2 cellular contexts compared by ENCODE assay signal in the genomic region with DNA sequence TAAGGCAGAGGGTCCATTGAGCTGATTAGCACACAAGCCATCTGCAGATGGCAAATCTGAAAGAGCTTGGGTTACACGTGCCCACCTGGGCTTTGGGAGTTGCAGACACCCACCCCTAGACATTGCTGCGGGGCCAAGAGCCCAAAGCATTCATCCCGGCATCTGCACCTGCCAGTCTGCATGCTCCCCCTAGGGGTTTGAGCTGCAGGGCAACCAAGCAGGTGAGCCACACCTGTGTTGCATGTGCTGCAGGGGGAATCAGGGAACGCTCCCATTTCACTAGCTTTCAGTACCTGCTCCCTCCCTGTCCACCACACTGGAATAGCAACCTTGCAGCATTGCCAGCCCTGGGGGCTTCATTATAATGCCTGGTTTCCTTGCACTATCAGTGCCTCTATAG.
TF ChIP-seq lines count a peak whose summit lies in the region.

No MANE protein-coding gene starts in this region.

TF ChIP-seq in HepG2, 621 proteins besides CTCF, POLR2A, EP300 and RAD21 (continued from another document):
- TF ChIP-seq, protein P1, sequence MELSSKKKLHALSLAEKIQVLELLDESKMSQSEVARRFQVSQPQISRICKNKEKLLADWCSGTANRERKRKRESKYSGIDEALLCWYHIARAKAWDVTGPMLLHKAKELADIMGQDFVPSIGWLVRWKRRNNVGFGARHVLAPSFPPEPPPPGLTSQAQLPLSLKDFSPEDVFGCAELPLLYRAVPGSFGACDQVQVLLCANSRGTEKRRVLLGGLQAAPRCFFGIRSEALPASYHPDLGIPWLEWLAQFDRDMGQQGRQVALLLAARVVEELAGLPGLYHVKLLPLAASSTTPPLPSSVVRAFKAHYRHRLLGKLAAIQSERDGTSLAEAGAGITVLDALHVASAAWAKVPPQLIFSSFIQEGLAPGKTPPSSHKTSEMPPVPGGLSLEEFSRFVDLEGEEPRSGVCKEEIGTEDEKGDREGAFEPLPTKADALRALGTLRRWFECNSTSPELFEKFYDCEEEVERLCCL (CRISPR knock-in tag; IDR thresholded peaks at IDR 0.05; ENCODE audit: borderline replicate concordance) = no peak
- no peak for TF ChIP-seq PAF1 (CRISPR knock-in tag; IDR thresholded peaks at IDR 0.05)
- no peak for TF ChIP-seq HOXD1 (CRISPR knock-in tag; IDR thresholded peaks at IDR 0.05)
- TF ChIP-seq GTF2F1 (IDR thresholded peaks at IDR 0.05; ENCODE audit: low read length) = no peak
- TF ChIP-seq, protein P2, sequence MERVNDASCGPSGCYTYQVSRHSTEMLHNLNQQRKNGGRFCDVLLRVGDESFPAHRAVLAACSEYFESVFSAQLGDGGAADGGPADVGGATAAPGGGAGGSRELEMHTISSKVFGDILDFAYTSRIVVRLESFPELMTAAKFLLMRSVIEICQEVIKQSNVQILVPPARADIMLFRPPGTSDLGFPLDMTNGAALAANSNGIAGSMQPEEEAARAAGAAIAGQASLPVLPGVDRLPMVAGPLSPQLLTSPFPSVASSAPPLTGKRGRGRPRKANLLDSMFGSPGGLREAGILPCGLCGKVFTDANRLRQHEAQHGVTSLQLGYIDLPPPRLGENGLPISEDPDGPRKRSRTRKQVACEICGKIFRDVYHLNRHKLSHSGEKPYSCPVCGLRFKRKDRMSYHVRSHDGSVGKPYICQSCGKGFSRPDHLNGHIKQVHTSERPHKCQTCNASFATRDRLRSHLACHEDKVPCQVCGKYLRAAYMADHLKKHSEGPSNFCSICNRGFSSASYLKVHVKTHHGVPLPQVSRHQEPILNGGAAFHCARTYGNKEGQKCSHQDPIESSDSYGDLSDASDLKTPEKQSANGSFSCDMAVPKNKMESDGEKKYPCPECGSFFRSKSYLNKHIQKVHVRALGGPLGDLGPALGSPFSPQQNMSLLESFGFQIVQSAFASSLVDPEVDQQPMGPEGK (CRISPR knock-in tag; IDR thresholded peaks at IDR 0.05) = no peak
- TF ChIP-seq ZNF33A (CRISPR knock-in tag; IDR thresholded peaks at IDR 0.05; ENCODE audit: borderline replicate concordance) = no peak
- no peak for TF ChIP-seq ZNF563 (CRISPR knock-in tag; IDR thresholded peaks at IDR 0.05)
- TF ChIP-seq, protein P3, sequence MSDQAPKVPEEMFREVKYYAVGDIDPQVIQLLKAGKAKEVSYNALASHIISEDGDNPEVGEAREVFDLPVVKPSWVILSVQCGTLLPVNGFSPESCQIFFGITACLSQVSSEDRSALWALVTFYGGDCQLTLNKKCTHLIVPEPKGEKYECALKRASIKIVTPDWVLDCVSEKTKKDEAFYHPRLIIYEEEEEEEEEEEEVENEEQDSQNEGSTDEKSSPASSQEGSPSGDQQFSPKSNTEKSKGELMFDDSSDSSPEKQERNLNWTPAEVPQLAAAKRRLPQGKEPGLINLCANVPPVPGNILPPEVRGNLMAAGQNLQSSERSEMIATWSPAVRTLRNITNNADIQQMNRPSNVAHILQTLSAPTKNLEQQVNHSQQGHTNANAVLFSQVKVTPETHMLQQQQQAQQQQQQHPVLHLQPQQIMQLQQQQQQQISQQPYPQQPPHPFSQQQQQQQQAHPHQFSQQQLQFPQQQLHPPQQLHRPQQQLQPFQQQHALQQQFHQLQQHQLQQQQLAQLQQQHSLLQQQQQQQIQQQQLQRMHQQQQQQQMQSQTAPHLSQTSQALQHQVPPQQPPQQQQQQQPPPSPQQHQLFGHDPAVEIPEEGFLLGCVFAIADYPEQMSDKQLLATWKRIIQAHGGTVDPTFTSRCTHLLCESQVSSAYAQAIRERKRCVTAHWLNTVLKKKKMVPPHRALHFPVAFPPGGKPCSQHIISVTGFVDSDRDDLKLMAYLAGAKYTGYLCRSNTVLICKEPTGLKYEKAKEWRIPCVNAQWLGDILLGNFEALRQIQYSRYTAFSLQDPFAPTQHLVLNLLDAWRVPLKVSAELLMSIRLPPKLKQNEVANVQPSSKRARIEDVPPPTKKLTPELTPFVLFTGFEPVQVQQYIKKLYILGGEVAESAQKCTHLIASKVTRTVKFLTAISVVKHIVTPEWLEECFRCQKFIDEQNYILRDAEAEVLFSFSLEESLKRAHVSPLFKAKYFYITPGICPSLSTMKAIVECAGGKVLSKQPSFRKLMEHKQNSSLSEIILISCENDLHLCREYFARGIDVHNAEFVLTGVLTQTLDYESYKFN (CRISPR knock-in tag; conservative IDR thresholded peaks at IDR 0.05) = no peak
- TF ChIP-seq SMC3 (IDR thresholded peaks at IDR 0.05; ENCODE audit: low read length) = no peak
- no peak for TF ChIP-seq TBX3 (IDR thresholded peaks at IDR 0.05; ENCODE audit: borderline replicate concordance)
- TF ChIP-seq RARA (CRISPR knock-in tag; IDR thresholded peaks at IDR 0.05) = no peak
- no peak for TF ChIP-seq XRCC5 (optimal IDR thresholded peaks at IDR 0.05; ENCODE audit: low read length)
- TF ChIP-seq ZNF382 (CRISPR knock-in tag; IDR thresholded peaks at IDR 0.05; ENCODE audit: borderline replicate concordance) = no peak
- TF ChIP-seq KDM1A (CRISPR knock-in tag; IDR thresholded peaks at IDR 0.05) = no peak

TF ChIP-seq in WTC11, 78 proteins besides CTCF, POLR2A, EP300 and RAD21 (continues in another document):
- TF ChIP-seq, protein P4, sequence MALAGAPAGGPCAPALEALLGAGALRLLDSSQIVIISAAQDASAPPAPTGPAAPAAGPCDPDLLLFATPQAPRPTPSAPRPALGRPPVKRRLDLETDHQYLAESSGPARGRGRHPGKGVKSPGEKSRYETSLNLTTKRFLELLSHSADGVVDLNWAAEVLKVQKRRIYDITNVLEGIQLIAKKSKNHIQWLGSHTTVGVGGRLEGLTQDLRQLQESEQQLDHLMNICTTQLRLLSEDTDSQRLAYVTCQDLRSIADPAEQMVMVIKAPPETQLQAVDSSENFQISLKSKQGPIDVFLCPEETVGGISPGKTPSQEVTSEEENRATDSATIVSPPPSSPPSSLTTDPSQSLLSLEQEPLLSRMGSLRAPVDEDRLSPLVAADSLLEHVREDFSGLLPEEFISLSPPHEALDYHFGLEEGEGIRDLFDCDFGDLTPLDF (CRISPR knock-in tag; IDR thresholded peaks at IDR 0.05) = no peak
- TF ChIP-seq NR3C1 (CRISPR knock-in tag; conservative IDR thresholded peaks at IDR 0.05; ENCODE audit: low read depth) = no peak
- TF ChIP-seq SMAD3 (CRISPR knock-in tag; IDR thresholded peaks at IDR 0.05; ENCODE audit: borderline replicate concordance) = no peak
- 0 out of 2 replicates have a peak, but pooled peaks have one; percentile 28 for TF ChIP-seq MYBL2 (CRISPR knock-in tag; IDR thresholded peaks at IDR 0.05)
- TF ChIP-seq, protein P5, sequence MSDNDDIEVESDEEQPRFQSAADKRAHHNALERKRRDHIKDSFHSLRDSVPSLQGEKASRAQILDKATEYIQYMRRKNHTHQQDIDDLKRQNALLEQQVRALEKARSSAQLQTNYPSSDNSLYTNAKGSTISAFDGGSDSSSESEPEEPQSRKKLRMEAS (CRISPR knock-in tag; IDR thresholded peaks at IDR 0.05) = peak; percentile 55; the same call in 1 of the 2 replicates
- no peak for TF ChIP-seq CBFB (CRISPR knock-in tag; IDR thresholded peaks at IDR 0.05; ENCODE audit: low read depth)
- TF ChIP-seq TEAD1 (CRISPR knock-in tag; IDR thresholded peaks at IDR 0.05) = 0 out of 2 replicates have a peak, but pooled peaks have one; percentile 16
- TF ChIP-seq, protein P6, sequence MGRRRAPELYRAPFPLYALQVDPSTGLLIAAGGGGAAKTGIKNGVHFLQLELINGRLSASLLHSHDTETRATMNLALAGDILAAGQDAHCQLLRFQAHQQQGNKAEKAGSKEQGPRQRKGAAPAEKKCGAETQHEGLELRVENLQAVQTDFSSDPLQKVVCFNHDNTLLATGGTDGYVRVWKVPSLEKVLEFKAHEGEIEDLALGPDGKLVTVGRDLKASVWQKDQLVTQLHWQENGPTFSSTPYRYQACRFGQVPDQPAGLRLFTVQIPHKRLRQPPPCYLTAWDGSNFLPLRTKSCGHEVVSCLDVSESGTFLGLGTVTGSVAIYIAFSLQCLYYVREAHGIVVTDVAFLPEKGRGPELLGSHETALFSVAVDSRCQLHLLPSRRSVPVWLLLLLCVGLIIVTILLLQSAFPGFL (CRISPR knock-in tag; IDR thresholded peaks at IDR 0.05; ENCODE audit: borderline replicate concordance) = no peak
- TF ChIP-seq, protein P7, sequence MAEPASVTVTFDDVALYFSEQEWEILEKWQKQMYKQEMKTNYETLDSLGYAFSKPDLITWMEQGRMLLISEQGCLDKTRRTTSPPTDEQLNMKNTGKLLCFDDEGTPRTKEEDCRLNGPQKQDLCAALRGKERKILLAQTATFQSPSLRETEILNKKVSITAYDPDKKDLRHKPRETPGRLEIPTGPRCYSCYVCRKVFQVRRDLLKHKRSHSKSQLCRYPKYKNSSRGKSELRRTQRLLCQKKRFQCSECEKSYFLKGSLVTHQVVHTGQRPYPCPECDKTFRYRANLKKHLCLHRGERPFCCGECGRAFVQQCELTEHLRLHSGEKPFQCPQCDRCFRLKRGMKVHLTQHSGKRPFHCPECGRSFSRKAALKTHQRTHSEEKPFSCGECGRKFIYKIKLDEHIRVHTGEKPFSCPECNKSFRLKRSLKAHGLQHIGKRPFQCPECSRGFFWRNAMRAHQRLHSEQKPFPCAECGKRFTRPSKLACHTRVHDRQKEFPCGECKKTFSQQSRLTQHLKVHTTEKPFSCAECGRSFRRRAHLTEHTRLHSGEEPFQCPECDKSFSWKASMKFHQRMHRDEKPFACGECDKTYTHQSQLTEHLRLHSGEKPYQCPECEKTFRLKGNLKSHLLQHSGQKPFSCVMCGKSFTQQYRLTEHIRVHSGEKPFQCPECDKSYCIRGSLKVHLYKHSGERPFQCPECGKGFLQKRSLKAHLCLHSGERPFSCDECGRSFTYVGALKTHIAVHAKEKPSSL (CRISPR knock-in tag; conservative IDR thresholded peaks at IDR 0.05) = no peak
- no peak; the same call in 1 of the 2 replicates for TF ChIP-seq SP1 (CRISPR knock-in tag; conservative IDR thresholded peaks at IDR 0.05)
- no peak for TF ChIP-seq ZNF263 (CRISPR knock-in tag; IDR thresholded peaks at IDR 0.05; ENCODE audit: low read depth)
- TF ChIP-seq, protein P8, sequence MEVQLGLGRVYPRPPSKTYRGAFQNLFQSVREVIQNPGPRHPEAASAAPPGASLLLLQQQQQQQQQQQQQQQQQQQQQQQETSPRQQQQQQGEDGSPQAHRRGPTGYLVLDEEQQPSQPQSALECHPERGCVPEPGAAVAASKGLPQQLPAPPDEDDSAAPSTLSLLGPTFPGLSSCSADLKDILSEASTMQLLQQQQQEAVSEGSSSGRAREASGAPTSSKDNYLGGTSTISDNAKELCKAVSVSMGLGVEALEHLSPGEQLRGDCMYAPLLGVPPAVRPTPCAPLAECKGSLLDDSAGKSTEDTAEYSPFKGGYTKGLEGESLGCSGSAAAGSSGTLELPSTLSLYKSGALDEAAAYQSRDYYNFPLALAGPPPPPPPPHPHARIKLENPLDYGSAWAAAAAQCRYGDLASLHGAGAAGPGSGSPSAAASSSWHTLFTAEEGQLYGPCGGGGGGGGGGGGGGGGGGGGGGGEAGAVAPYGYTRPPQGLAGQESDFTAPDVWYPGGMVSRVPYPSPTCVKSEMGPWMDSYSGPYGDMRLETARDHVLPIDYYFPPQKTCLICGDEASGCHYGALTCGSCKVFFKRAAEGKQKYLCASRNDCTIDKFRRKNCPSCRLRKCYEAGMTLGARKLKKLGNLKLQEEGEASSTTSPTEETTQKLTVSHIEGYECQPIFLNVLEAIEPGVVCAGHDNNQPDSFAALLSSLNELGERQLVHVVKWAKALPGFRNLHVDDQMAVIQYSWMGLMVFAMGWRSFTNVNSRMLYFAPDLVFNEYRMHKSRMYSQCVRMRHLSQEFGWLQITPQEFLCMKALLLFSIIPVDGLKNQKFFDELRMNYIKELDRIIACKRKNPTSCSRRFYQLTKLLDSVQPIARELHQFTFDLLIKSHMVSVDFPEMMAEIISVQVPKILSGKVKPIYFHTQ (CRISPR knock-in tag; IDR thresholded peaks at IDR 0.05) = no peak
- TF ChIP-seq, protein P9, sequence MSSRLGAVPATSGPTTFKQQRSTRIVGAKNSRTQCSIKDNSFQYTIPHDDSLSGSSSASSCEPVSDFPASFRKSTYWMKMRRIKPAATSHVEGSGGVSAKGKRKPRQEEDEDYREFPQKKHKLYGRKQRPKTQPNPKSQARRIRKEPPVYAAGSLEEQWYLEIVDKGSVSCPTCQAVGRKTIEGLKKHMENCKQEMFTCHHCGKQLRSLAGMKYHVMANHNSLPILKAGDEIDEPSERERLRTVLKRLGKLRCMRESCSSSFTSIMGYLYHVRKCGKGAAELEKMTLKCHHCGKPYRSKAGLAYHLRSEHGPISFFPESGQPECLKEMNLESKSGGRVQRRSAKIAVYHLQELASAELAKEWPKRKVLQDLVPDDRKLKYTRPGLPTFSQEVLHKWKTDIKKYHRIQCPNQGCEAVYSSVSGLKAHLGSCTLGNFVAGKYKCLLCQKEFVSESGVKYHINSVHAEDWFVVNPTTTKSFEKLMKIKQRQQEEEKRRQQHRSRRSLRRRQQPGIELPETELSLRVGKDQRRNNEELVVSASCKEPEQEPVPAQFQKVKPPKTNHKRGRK (CRISPR knock-in tag; IDR thresholded peaks at IDR 0.05; ENCODE audit: borderline replicate concordance) = no peak
- no peak for TF ChIP-seq ZNF423 (CRISPR knock-in tag; IDR thresholded peaks at IDR 0.05)
- TF ChIP-seq, protein P10, sequence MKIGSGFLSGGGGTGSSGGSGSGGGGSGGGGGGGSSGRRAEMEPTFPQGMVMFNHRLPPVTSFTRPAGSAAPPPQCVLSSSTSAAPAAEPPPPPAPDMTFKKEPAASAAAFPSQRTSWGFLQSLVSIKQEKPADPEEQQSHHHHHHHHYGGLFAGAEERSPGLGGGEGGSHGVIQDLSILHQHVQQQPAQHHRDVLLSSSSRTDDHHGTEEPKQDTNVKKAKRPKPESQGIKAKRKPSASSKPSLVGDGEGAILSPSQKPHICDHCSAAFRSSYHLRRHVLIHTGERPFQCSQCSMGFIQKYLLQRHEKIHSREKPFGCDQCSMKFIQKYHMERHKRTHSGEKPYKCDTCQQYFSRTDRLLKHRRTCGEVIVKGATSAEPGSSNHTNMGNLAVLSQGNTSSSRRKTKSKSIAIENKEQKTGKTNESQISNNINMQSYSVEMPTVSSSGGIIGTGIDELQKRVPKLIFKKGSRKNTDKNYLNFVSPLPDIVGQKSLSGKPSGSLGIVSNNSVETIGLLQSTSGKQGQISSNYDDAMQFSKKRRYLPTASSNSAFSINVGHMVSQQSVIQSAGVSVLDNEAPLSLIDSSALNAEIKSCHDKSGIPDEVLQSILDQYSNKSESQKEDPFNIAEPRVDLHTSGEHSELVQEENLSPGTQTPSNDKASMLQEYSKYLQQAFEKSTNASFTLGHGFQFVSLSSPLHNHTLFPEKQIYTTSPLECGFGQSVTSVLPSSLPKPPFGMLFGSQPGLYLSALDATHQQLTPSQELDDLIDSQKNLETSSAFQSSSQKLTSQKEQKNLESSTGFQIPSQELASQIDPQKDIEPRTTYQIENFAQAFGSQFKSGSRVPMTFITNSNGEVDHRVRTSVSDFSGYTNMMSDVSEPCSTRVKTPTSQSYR (CRISPR knock-in tag; IDR thresholded peaks at IDR 0.05) = no peak
- 0 out of 2 replicates have a peak, but pooled peaks have one; percentile 24 for TF ChIP-seq FOXP1 (CRISPR knock-in tag; IDR thresholded peaks at IDR 0.05; ENCODE audit: borderline replicate concordance)
